In the genomic region with DNA sequence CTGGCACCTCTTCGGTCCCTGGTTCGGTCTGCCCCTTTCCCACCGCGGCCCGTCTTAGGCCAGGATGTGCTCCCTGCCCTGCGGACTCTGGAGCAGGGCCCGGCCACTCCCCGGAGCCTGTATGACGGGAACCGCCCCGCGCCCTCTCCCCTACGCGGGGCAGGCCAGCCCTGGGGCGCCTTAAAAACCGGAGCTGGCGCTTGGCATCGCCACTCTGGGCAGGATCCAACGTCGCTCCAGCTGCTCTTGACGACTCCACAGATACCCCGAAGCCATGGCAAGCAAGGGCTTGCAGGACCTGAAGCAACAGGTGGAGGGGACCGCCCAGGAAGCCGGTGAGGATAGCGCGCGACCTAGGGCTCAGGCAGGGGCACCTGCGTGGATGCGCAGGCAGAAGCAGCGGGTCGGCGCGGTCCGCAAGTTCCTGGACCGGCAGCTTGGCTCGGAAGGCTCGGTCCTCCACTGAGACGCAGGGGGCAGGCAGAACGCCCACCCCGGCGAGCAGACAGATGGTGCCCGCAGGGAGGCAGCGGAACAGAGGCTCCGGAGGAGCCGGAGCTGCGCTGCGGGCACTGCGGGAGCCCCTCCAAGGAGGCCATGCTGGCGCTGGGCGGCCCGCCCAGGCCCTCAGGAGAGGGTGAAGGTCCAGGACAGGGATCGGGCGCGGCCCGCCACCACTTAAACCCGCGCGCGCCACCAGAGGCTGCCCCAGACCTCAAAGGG, we compare ENCODE assay signal across 8 cellular contexts. TPM values are rescaled to one million over a fixed set of nuclear protein-coding genes. Genes with fewer than 3 reads are reported as not detected.
DNase-seq lines count a peak whose midpoint lies in the region; ATAC-seq, FAIRE-seq and TF ChIP-seq lines count a peak whose summit lies in the region.

A gene (plus strand): TSS at position 212 of the 723 bp plus-strand sequence. CDS start 63 bp downstream, at position 275.

- intact Hi-C loops in psoas muscle (cut with DNase I): no loop called here

- TF ChIP-seq CTCF in fibroblast of villous mesenchyme (IDR thresholded peaks at IDR 0.05; ENCODE audit: insufficient read depth, low read depth, low read length) (no peak), psoas muscle (IDR thresholded peaks at IDR 0.05) (no peak)

- H3K4me1 ChIP-seq in SJCRH30 (peaks cover 18% of the 10 kb centered on the region), psoas muscle (peaks cover 39% of the 10 kb centered on the region)

- H3K27ac ChIP-seq in SJCRH30: peak within 1 kb of the TSS; percentile 62
- H3K27ac ChIP-seq in psoas muscle: peak within 1 kb of the TSS; percentile 92

- H3K4me3 ChIP-seq in SJCRH30 (peak within 1 kb of the TSS; percentile 23; the same call in 1 of the 2 replicates), fibroblast of villous mesenchyme (ENCODE audit: low read depth, low read length) (peak within 1 kb of the TSS; percentile 37), psoas muscle (peak within 1 kb of the TSS; percentile 71)

- no peak for FAIRE-seq in RCC 7860 (lab: Jason Lieb, UNC)

- DNase-seq in DMS153 treated with DMSO at 0.1 percent for 48 hours (lab: John Stamatoyannopoulos, UW; ENCODE audit: unreplicated experiment) (peak; percentile 17), SJCRH30 (no peak), fibroblast of villous mesenchyme (ENCODE audit: low read depth) (no peak), psoas muscle (peak; percentile 65 to 79), activated gamma-delta T cell treated with Interleukin-2 at 50 U/mL for 16 hours (no peak), RCC 7860 (ENCODE audit: low spot score) (no peak)
- no peak for DNase-seq in stimulated activated CD4-positive, alpha-beta T cell treated with anti-CD3 and anti-CD28 coated beads, Interleukin-1b, Interleukin-23, amount 100 ng/mL, for 48 hours

- ATAC-seq in psoas muscle: no peak
- no peak for ATAC-seq in HG03457 (IDR thresholded peaks at IDR 0.05; ENCODE audit: unreplicated experiment)

- H3K36me3 ChIP-seq in SJCRH30 (no peaks in the 10 kb centered on the region), psoas muscle (ENCODE audit: insufficient read depth in 1 of 2, low read depth in 1 of 2) (no peaks in the 10 kb centered on the region)

- WGBS in psoas muscle, 3 donors: 5 to 9% (median 5%) methylated on average over 57 to 59 of the region's 59 CpGs

- H3K27me3 ChIP-seq in SJCRH30: no peaks in the 10 kb centered on the region
- no peaks in the 10 kb centered on the region for H3K27me3 ChIP-seq in psoas muscle (ENCODE audit: insufficient read depth in 3 of 3, low read length in 2 of 3)

- H3K9me3 ChIP-seq in SJCRH30 (replicated peaks) (no peaks in the 10 kb centered on the region), psoas muscle (no peaks in the 10 kb centered on the region)

RNA-seq across cellular contexts. Expression of the gene that starts here (rescaled TPM):
- 0.34 and 0.68 TPM in 2 replicates for total RNA-seq in SJCRH30 (2014; rRNA removed; shearing (Covaris generic))
- 2.6 and 5.2 TPM in 2 replicates for total RNA-seq in fibroblast of villous mesenchyme
- total RNA-seq in psoas muscle: 10 to 100 TPM; 19.1 to 37.8 (median 26.7) TPM
- polyA plus RNA-seq in psoas muscle: 10 to 100 TPM; 34.9 to 69.5 (median 42.5) TPM

Comparison
In these comparisons a context has a peak if more than half of its experiments do, and no peak if none do; other contexts are left out.
1. DNase-seq: peak in DMS153 treated with DMSO at 0.1 percent for 48 hours (single experiment) and psoas muscle (2 of 2); none in SJCRH30 (0 of 2), fibroblast of villous mesenchyme (single experiment), stimulated activated CD4-positive, alpha-beta T cell treated with anti-CD3 and anti-CD28 coated beads, Interleukin-1b, Interleukin-23, amount 100 ng/mL, for 48 hours (single experiment), activated gamma-delta T cell treated with Interleukin-2 at 50 U/mL for 16 hours (single experiment) and RCC 7860 (single experiment).
2. Peak in every context shown above with its lines, with median percentiles within 50 percentile points of each other: H3K4me3 ChIP-seq.